In the genomic region with DNA sequence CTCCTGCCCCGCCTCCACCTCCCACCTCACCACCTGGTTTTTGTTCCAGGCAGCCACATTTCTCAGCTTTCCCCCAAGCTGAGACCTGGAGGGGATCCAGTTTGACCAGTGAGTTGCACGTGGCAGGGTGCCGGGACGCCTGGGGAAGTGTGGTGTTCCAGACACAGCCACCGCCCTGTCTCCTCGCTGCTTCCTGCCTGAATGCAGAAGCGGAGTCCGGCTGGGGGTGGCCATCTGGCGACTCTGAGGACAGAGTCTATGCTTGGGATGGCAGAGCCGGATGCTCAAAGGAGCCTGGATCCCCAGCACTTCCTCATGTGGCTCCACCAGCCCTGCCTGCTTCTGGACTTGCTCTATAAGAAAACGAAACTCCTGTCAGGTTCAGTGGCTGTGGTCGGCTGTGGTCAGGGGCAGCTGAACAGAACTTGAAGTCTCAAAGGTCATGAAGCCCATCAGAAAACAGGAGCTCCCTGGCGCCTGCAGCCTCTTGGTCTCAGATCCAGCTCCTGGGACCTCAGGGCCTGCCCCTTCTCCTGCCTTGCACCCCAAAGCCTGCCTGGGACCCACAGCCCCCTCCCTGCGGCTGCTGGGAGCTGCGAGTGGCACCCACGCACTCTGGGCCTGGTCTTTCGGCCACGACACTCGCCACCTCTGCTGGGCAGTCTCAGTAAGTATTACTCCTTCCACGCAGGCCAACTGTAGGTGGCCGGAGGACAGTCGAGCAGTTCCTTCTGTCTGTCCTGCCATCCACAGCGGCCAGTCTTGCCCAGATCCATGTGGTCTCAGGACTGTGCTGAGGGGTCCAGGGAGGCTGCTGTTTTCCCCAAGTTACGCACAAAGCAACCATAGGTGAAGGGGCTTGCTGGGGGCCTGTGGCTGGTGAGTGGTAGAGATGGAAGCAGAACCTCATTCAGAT, we compare ENCODE assay signal across 8 cellular contexts.
DNase-seq lines count a peak whose midpoint lies in the region; ATAC-seq and TF ChIP-seq lines count a peak whose summit lies in the region.

No MANE protein-coding gene starts in this region.

- no peaks in the 10 kb centered on the region for H3K27me3 ChIP-seq in CD8-positive, alpha-beta memory T cell (ENCODE audit: insufficient read depth, low read length, poor library complexity, severe bottlenecking)

- peaks cover 0 to 5% (median 0%) of the 10 kb centered on the region in 5 donors for H3K9me3 Mint-ChIP-seq in CD8-positive, alpha-beta memory T cell

- peak; percentile 89 for DNase-seq in NCI-H69 (lab: John Stamatoyannopoulos, UW)
- DNase-seq in fibroblast of pulmonary artery (ENCODE audit: low read depth): peak; percentile 50
- peak; percentile 81 for DNase-seq in pons (ENCODE audit: low spot score)
- no peak for DNase-seq in NCI-H226
- no peak for DNase-seq in NCI-H1092 treated with DMSO at 0.1 percent for 48 hours (lab: John Stamatoyannopoulos, UW)
- no peak for DNase-seq in CD8-positive, alpha-beta memory T cell

- peaks cover 12 to 35% of the 10 kb centered on the region in 2 donors for H3K27me3 Mint-ChIP-seq in CD8-positive, alpha-beta memory T cell

- peaks cover 18 to 31% (median 28%) of the 10 kb centered on the region in 3 donors for H3K4me1 Mint-ChIP-seq in CD8-positive, alpha-beta memory T cell

- TF ChIP-seq CTCF in fibroblast of pulmonary artery (IDR thresholded peaks at IDR 0.05; ENCODE audit: low read length, missing control alignments): no peak

- CTCF ChIA-PET in CD8-positive, alpha-beta memory T cell (lab: Charles Lee): no interaction called here

- ATAC-seq in GM18519 (IDR thresholded peaks at IDR 0.05; ENCODE audit: low FRiP score, unreplicated experiment) (peak; percentile 62), HG02571 (IDR thresholded peaks at IDR 0.05; ENCODE audit: unreplicated experiment) (peak; percentile 77)

- peaks cover 12% of the 10 kb centered on the region for H3K4me1 ChIP-seq in CD8-positive, alpha-beta memory T cell (ENCODE audit: insufficient read depth, low read length)

- H3K4me3 ChIP-seq in fibroblast of pulmonary artery (replicated peaks; ENCODE audit: low read depth, low read length): no peak overlapping the region
- no peak overlapping the region for H3K4me3 ChIP-seq in CD8-positive, alpha-beta memory T cell (ENCODE audit: low read length)

- H3K27ac Mint-ChIP-seq in CD8-positive, alpha-beta memory T cell: peak overlapping the region in 1 of 8 donors; percentile 23

- H3K4me3 Mint-ChIP-seq in CD8-positive, alpha-beta memory T cell: peak overlapping the region in 1 of 7 donors; percentile 73

- POLR2A ChIA-PET in CD8-positive, alpha-beta memory T cell (lab: Charles Lee): no interaction called here

- H3K27ac ChIP-seq in CD8-positive, alpha-beta memory T cell (ENCODE audit: low read depth, low read length): no peak overlapping the region

- no peaks in the 10 kb centered on the region for H3K36me3 ChIP-seq in CD8-positive, alpha-beta memory T cell (ENCODE audit: insufficient read depth, low read length)

- no peaks in the 10 kb centered on the region for H3K9me3 ChIP-seq in CD8-positive, alpha-beta memory T cell (ENCODE audit: low read length)

- peaks cover 0 to 6% (median 0%) of the 10 kb centered on the region in 3 donors for H3K36me3 Mint-ChIP-seq in CD8-positive, alpha-beta memory T cell

Comparison
In these comparisons a context has a peak if more than half of its experiments do, and no peak if none do; other contexts are left out.
1. DNase-seq: peak in NCI-H69 (single experiment), fibroblast of pulmonary artery (single experiment) and pons (single experiment); none in NCI-H226 (single experiment), NCI-H1092 treated with DMSO at 0.1 percent for 48 hours (single experiment) and CD8-positive, alpha-beta memory T cell (0 of 5).